35 cellular contexts compared by ENCODE assay signal in the genomic region with DNA sequence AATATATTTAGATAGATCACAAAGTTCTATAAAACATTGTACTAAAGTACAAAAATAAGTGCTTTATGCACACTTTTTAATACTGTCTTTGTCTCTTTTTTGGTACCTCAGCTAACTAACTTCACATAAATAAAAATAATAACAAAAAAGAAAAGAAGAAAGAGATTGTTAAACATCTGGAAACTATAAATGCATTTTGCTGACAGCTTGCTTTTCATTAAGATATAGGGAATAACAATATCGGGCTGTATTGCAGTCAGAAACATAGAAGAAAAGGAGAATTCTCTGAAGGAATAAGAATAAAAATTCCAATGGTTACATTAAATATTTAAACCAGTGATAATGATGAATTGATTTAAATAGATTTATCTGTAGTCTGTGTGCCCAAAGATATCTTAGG. TPM values are rescaled to one million over a fixed set of nuclear protein-coding genes. Genes with fewer than 3 reads are reported as not detected.
A peak's percentile ranks its signal among the peaks of the same experiment; 100 is the strongest.
DNase-seq lines count a peak whose midpoint lies in the region; ATAC-seq, FAIRE-seq and TF ChIP-seq lines count a peak whose summit lies in the region.
"Had no signal": no experiment of that assay in that cellular context is flagged by ENCODE, and none has a peak within 500 bp of the region (broad histone marks: within the 10 kb centered on the region; RNA-seq: fewer than 3 reads in every experiment).

No MANE protein-coding gene starts in this region.

- H3K9me1 ChIP-seq in K562 (ENCODE audit: control insufficient read depth, insufficient read depth, low read length) = no peaks in the 10 kb centered on the region

- no peak overlapping the region for H3K27ac Mint-ChIP-seq in chondrocyte (ENCODE audit: unreplicated experiment)
- H3K27ac Mint-ChIP-seq: B cell; CD14-positive monocyte; CD4-positive, alpha-beta memory T cell; CD4-positive, alpha-beta T cell; CD4-positive, CD25-positive, alpha-beta regulatory T cell; CD8-positive, alpha-beta memory T cell; CD8-positive, alpha-beta T cell had no signal

- no peaks in the 10 kb centered on the region for H3K27me3 ChIP-seq in K562 (ENCODE audit: control insufficient read depth in 2 of 2, insufficient read depth in 2 of 2, low read length in 2 of 2)
- peaks cover 0 to 2% of the 10 kb centered on the region in 2 donors for H3K27me3 ChIP-seq in small intestine (ENCODE audit: control insufficient read depth in 2 of 2, insufficient read depth in 2 of 2, low read length in 2 of 2)
- H3K27me3 ChIP-seq: BE2C; BLaER1; BLaER1 treated with 17β-estradiol and CSF1 and Interleukin-3, amounts not matched to agents 10 nM and 100 nM had no signal

- POLR2A ChIA-PET in K562 (lab: Yijun Ruan, JAX) = no interaction called here

- no peak overlapping the region for H3K4me3 Mint-ChIP-seq in chondrocyte (ENCODE audit: unreplicated experiment)
- H3K4me3 Mint-ChIP-seq: B cell; CD14-positive monocyte; CD4-positive, alpha-beta memory T cell; CD4-positive, alpha-beta T cell; CD4-positive, CD25-positive, alpha-beta regulatory T cell; CD8-positive, alpha-beta memory T cell; CD8-positive, alpha-beta T cell had no signal

- ATAC-seq in K562 (no peak), SK-N-SH treated with all-trans-retinoic acid at 6 μM for 48 hours (no peak)
- ATAC-seq: A549; CD8-positive, alpha-beta T cell had no signal

- no peaks in the 10 kb centered on the region for H3K4me1 ChIP-seq in K562 (replicated peaks in 1 of 2; ENCODE audit: control insufficient read depth in 2 of 2, insufficient read depth in 2 of 2, low read length in 2 of 2)
- no peaks in the 10 kb centered on the region for H3K4me1 ChIP-seq in small intestine (ENCODE audit: control insufficient read depth in 2 of 2, insufficient read depth in 1 of 2, low read depth in 1 of 2, low read length in 1 of 2)
- H3K4me1 ChIP-seq: A549; BE2C; BLaER1; BLaER1 treated with 17β-estradiol and CSF1 and Interleukin-3, amounts not matched to agents 10 nM and 100 nM; Caco-2 had no signal

- DNase-seq in K562 (ENCODE audit: extremely low read depth in 1 of 4, low spot score in 3 of 4) = no peak
- no peak for DNase-seq in small intestine
- no peak for DNase-seq in chondrocyte (ENCODE audit: low spot score)
- no peak for DNase-seq in GM20000 (ENCODE audit: low spot score)
- DNase-seq: 8988T; ACHN; AML-193; BE2C; C1 segment of cervical spinal cord; Caco-2; Calu3; CD4-positive, alpha-beta memory T cell; CD4-positive, alpha-beta T cell; CD4-positive, CD25-positive, alpha-beta regulatory T cell; CD8-positive, alpha-beta memory T cell; CD8-positive, alpha-beta T cell; COR-L47; DMS 273 treated with DMSO at 0.1 percent for 48 hours; DMS153; DMS53; DMS79; DMS79 treated with DMSO at 0.1 percent for 48 hours; DND-41; EL had no signal

- FAIRE-seq in K562 (lab: Jason Lieb, UNC) (no peak), colon (lab: Jason Lieb, UNC) (peak; percentile 10), small intestine (lab: Jason Lieb, UNC) (peak; percentile 57)
- FAIRE-seq: A204.1, A549, D721Med had no signal

- no peak overlapping the region for H3K4me3 ChIP-seq in K562
- H3K4me3 ChIP-seq in small intestine (ENCODE audit: low read depth in 1 of 2, low read length in 2 of 2) = no peak overlapping the region
- H3K4me3 ChIP-seq: A549; BLaER1; BLaER1 treated with 17β-estradiol and CSF1 and Interleukin-3, amounts not matched to agents 10 nM and 100 nM had no signal

- no peaks in the 10 kb centered on the region for H4K20me1 ChIP-seq in K562 (replicated peaks; ENCODE audit: control insufficient read depth, insufficient read depth, low read length)
- H4K20me1 ChIP-seq: BLaER1; BLaER1 treated with 17β-estradiol and CSF1 and Interleukin-3, amounts not matched to agents 10 nM and 100 nM had no signal

- H3K4me1 Mint-ChIP-seq in chondrocyte (ENCODE audit: low read depth) = no peaks in the 10 kb centered on the region
- H3K4me1 Mint-ChIP-seq: B cell; CD14-positive monocyte; CD4-positive, alpha-beta memory T cell; CD4-positive, CD25-positive, alpha-beta regulatory T cell; CD8-positive, alpha-beta memory T cell had no signal

- no peak overlapping the region for H3K27ac ChIP-seq in K562 (ENCODE audit: extremely low read depth, low read depth, low read length)
- H3K27ac ChIP-seq in small intestine (ENCODE audit: low read depth in 1 of 2, low read length in 1 of 2) = no peak overlapping the region
- H3K27ac ChIP-seq: 22Rv1; A549; BLaER1; BLaER1 treated with 17β-estradiol and CSF1 and Interleukin-3, amounts not matched to agents 10 nM and 100 nM; C4-2B had no signal

- TF ChIP-seq CTCF in K562 (IDR thresholded peaks at IDR 0.05 in 2 of 3, conservative IDR thresholded peaks at IDR 0.05 in 1 of 3; ENCODE audit: insufficient read depth in 2 of 3, low read depth in 1 of 3, low read length in 3 of 3) = no peak
- TF ChIP-seq CTCF in chondrocyte (IDR thresholded peaks at IDR 0.05) = no peak
- TF ChIP-seq CTCF in GM20000 (IDR thresholded peaks at IDR 0.05; ENCODE audit: extremely low read depth, missing control alignments) = no peak

- H3K4me2 ChIP-seq in K562 (ENCODE audit: insufficient read depth, low read length) = no peak overlapping the region
- H3K4me2 ChIP-seq: A549; BLaER1; BLaER1 treated with 17β-estradiol and CSF1 and Interleukin-3, amounts not matched to agents 10 nM and 100 nM had no signal

- CTCF ChIA-PET in K562 (lab: Yijun Ruan, JAX; ENCODE audit: low intra/inter-chr PET ratio) = no interaction called here

- peaks cover 18% of the 10 kb centered on the region for H3K27me3 Mint-ChIP-seq in chondrocyte (ENCODE audit: low read depth)

- H3K36me3 ChIP-seq in K562 (ENCODE audit: control insufficient read depth, insufficient read depth, low read length) (no peaks in the 10 kb centered on the region), small intestine (ENCODE audit: control insufficient read depth in 2 of 2, insufficient read depth in 2 of 2, low read length in 2 of 2) (no peaks in the 10 kb centered on the region)
- H3K36me3 ChIP-seq: BE2C; BLaER1; BLaER1 treated with 17β-estradiol and CSF1 and Interleukin-3, amounts not matched to agents 10 nM and 100 nM had no signal

- no peaks in the 10 kb centered on the region for H3K9me3 Mint-ChIP-seq in chondrocyte (ENCODE audit: low read depth)
- H3K9me3 Mint-ChIP-seq: CD8-positive, alpha-beta memory T cell; CD8-positive, alpha-beta T cell had no signal

- H3K9me3 ChIP-seq in K562 (replicated peaks; ENCODE audit: control insufficient read depth, insufficient read depth, low read depth, low read length) = no peaks in the 10 kb centered on the region
- H3K9me3 ChIP-seq in small intestine (ENCODE audit: control insufficient read depth, low read depth) = no peaks in the 10 kb centered on the region
- H3K9me3 ChIP-seq: A549; BE2C; BLaER1; BLaER1 treated with 17β-estradiol and CSF1 and Interleukin-3, amounts not matched to agents 10 nM and 100 nM; Caco-2 had no signal

- no peaks in the 10 kb centered on the region for H3K36me3 Mint-ChIP-seq in chondrocyte (ENCODE audit: low read depth)
- H3K36me3 Mint-ChIP-seq: CD14-positive monocyte; CD4-positive, alpha-beta memory T cell; CD4-positive, CD25-positive, alpha-beta regulatory T cell; CD8-positive, alpha-beta T cell had no signal

- intact Hi-C loops in K562 (cut with micrococcal nuclease) = loop anchor here (10.0 kb wide), 1 partner anchor 1415 kb away; no protein-coding TSS in a partner anchor

- 0% methylated on average over 1 of the region's 1 CpG for WGBS in K562 (ENCODE audit: insufficient coverage, low coverage, missing lambda C conversion rate)
- WGBS in small intestine, 3 donors = 86 to 92% (median 89%) methylated on average over 1 of the region's 1 CpG

- no peak for TF ChIP-seq EP300 in K562 (IDR thresholded peaks at IDR 0.05; ENCODE audit: low read length)

- no peak overlapping the region for H3K9ac ChIP-seq in K562 (ENCODE audit: insufficient read depth in 1 of 2, low read depth in 2 of 2, low read length in 2 of 2)
- H3K9ac ChIP-seq: BLaER1; BLaER1 treated with 17β-estradiol and CSF1 and Interleukin-3, amounts not matched to agents 10 nM and 100 nM had no signal

- TF ChIP-seq RAD21 in K562 (CRISPR knock-in tag; conservative IDR thresholded peaks at IDR 0.05 in 1 of 2, IDR thresholded peaks at IDR 0.05 in 1 of 2) = no peak

- no peak overlapping the region for H2AFZ ChIP-seq in K562 (ENCODE audit: low read depth, low read length)

- no TSS peak for BruUV-seq in K562 (replicated peaks; lab: Mats Ljungman, UMichigan)

- no peaks in the 10 kb centered on the region for H3K79me2 ChIP-seq in K562 (ENCODE audit: control insufficient read depth, insufficient read depth, low read length)

- no peak for TF ChIP-seq POLR2A in K562 (conservative IDR thresholded peaks at IDR 0.05)

- in situ Hi-C loops in K562 (cut with MboI) = no loop called here

TF ChIP-seq in K562, 482 proteins besides CTCF, POLR2A, EP300 and RAD21:
- TF ChIP-seq ZNF316 (IDR thresholded peaks at IDR 0.05) = peak; percentile 54; the same call in 1 of the 2 replicates
- TF ChIP-seq MXI1 (IDR thresholded peaks at IDR 0.05; ENCODE audit: low read depth, low read length) = no peak
- no peak for TF ChIP-seq ZNF696 (CRISPR knock-in tag; conservative IDR thresholded peaks at IDR 0.05)
TF ChIP-seq in K562: peak in this region for 1.

TF ChIP-seq in SK-N-SH treated with all-trans-retinoic acid at 6 μM for 48 hours, 23 proteins besides CTCF, POLR2A, EP300 and RAD21 (continues in another document):
- TF ChIP-seq ZFP3 (CRISPR knock-in tag; IDR thresholded peaks at IDR 0.05) = no peak

RNA-seq across cellular contexts. Expression of a gene that starts 59.9 kb away (rescaled TPM):
- total RNA-seq in K562 (2011; cell fraction: chromatin; rRNA removed; ENCODE audit: low replicate concordance) = 2.8 and 12.3 TPM in 2 replicates
- 3.0 and 3.2 TPM in 2 replicates for total RNA-seq in K562 (2011; cell fraction: nucleolus; rRNA removed)
- 6.6 and 15.6 TPM in 2 replicates for total RNA-seq in K562 (2011; cell fraction: nucleoplasm; rRNA removed)
- total RNA-seq in K562 (2014; rRNA removed) (5.0 and 6.0 TPM in 2 replicates), K562 (2014; rRNA removed; fragmentation: Illumina TruSeq; extraction: Trizol) (14.6 and 18.1 TPM in 2 replicates), K562 (2015; rRNA removed; fragmentation: Illumina TruSeq; extraction: Trizol) (9.0 and 10.6 TPM in 2 replicates), K562 (2021) (5.8 and 8.5 TPM in 2 replicates), chondrocyte (2.1 to 3.9 TPM (median 3.0 TPM) in 3 replicates)
- polyA plus RNA-seq in K562 (2011; rRNA removed) (11.5 and 15.4 TPM in 2 replicates), K562 (2014; fragmentation: Illumina TruSeq; extraction: Trizol) (11.1 and 15.7 TPM in 2 replicates), K562 (2014; fragmentation: Nextera tagmentation; extraction: Ambion mirVana) (10 to 100 TPM; 14.4 to 18.3 TPM), K562 (2014; rRNA removed) (10.7 and 16.9 TPM in 2 replicates), small intestine (10 to 100 TPM in 2 of 3 donors, 1 to 10 TPM in 1; 4.8 to 17.2 (median 13.5) TPM)
- polyA plus RNA-seq in K562 (2011; cell fraction: cytosol; rRNA removed) = 9.9 and 10.3 TPM in 2 replicates
- 8.9 and 16.9 TPM in 2 replicates for polyA plus RNA-seq in K562 (2011; cell fraction: nucleus; rRNA removed)
- polyA plus RNA-seq in K562 (2012) = 9.4 and 13.4 TPM in 2 replicates
- polyA minus RNA-seq in K562 (2011; rRNA and poly(A)+ RNA removed) = 13.1 and 13.8 TPM in 2 replicates
- polyA minus RNA-seq in K562 (2011; cell fraction: cytosol; rRNA and poly(A)+ RNA removed) = 5.2 and 7.8 TPM in 2 replicates
- polyA minus RNA-seq in K562 (2011; cell fraction: nucleus; rRNA and poly(A)+ RNA removed) = 8.1 and 17.0 TPM in 2 replicates
- polyA plus RNA-seq: CD14-positive monocyte had no signal
